9 cellular contexts compared by ENCODE assay signal in genomic region chr7:34155225-34155908, GRCh38.
DNase-seq lines count a peak whose midpoint lies in the region; ATAC-seq and TF ChIP-seq lines count a peak whose summit lies in the region.
"Had no signal": no experiment of that assay in that cellular context is flagged by ENCODE, and none has a peak within 500 bp of the region (broad histone marks: within the 10 kb centered on the region; RNA-seq: fewer than 3 reads in every experiment).

No MANE protein-coding gene starts in this region.

- H2BK15ac ChIP-seq in neuronal stem cell (ENCODE audit: low read length): no peak overlapping the region

- peak overlapping the region; percentile 72 for H3K9ac ChIP-seq in GM23248
- H3K9ac ChIP-seq in neuronal stem cell (ENCODE audit: low read depth, low read length, poor library complexity): no peak overlapping the region

- no peak overlapping the region for H2BK12ac ChIP-seq in neuronal stem cell (ENCODE audit: low read length)

- in situ Hi-C loops in GM23248 (cut with MboI) (no loop called here), gastrocnemius medialis (cut with MboI; ENCODE audit: low sequenced_read_pairs in 4 of 4) (loop anchor here in 1 of 4 donors (10.0 kb wide), 1 partner anchor 61 kb away; no protein-coding TSS in a partner anchor)

- H3K18ac ChIP-seq in neuronal stem cell (ENCODE audit: low read length): no peak overlapping the region

- 3 to 4% methylated on average over 3 of the region's 3 CpGs for WGBS in GM23248 (ENCODE audit: low coverage in 1 of 2, low lambda C conversion rate in 2 of 2, missing lambda C conversion rate in 2 of 2), 2 experiments
- no CpG with 5 or more reads among the region's 3 CpGs for WGBS in neuronal stem cell (ENCODE audit: extremely low coverage in 2 of 2, insufficient read length in 2 of 2, insufficient replicate concordance in 1 of 2), 2 donors

- H3K4me3 ChIP-seq in GM23248 (no peak overlapping the region; the same call in 1 of the 2 replicates), fibroblast of the aortic adventitia (ENCODE audit: low read depth, low read length) (no peak overlapping the region), gastrocnemius medialis (no peak overlapping the region), neuronal stem cell (ENCODE audit: low read length in 2 of 2) (no peak overlapping the region)

- no peak overlapping the region for H3K23ac ChIP-seq in neuronal stem cell (ENCODE audit: low read depth, low read length, poor library complexity)

- no peak overlapping the region for H4K8ac ChIP-seq in neuronal stem cell (ENCODE audit: low read depth, low read length)

- H2BK120ac ChIP-seq in neuronal stem cell (ENCODE audit: low read depth, low read length): no peak overlapping the region

- H3K79me2 ChIP-seq in GM23248 (ENCODE audit: insufficient read depth): no peaks in the 10 kb centered on the region

- peak; percentile 98 for DNase-seq in GM23248
- peak; percentile 99 for DNase-seq in fibroblast of the aortic adventitia (ENCODE audit: low read depth)
- peak; percentile 76 to 87 for DNase-seq in gastrocnemius medialis
- DNase-seq in GM19238 (ENCODE audit: insufficient read length, low spot score): no peak
- no peak for DNase-seq in neuronal stem cell (ENCODE audit: low spot score)
- no peak for DNase-seq in NK-92 (lab: John Stamatoyannopoulos, UW; ENCODE audit: unreplicated experiment)
- DNase-seq: activated CD8-positive, alpha-beta T cell treated with anti-CD3 and anti-CD28 coated beads, Interleukin-2, amount 10 ng/mL, durations not matched to agents 7 days and 5 days had no signal

- intact Hi-C loops in gastrocnemius medialis (cut with DNase I; ENCODE audit: low total_unique reads): loop anchor here (5.0 kb wide), 1 partner anchor 42 kb away; no protein-coding TSS in a partner anchor

- no peaks in the 10 kb centered on the region for H3K79me1 ChIP-seq in neuronal stem cell (ENCODE audit: low read depth, low read length)

- H3K4me1 ChIP-seq in GM23248 (ENCODE audit: insufficient read depth) (peaks cover 54% of the 10 kb centered on the region), gastrocnemius medialis (peaks cover 41 to 53% of the 10 kb centered on the region in 2 donors), neuronal stem cell (ENCODE audit: control insufficient read depth in 2 of 2, insufficient read depth in 1 of 2, low read depth in 1 of 2, low read length in 2 of 2) (peaks cover 0 to 6% of the 10 kb centered on the region in 2 donors)

- no peaks in the 10 kb centered on the region for H3K27me3 ChIP-seq in GM23248 (replicated peaks; ENCODE audit: insufficient read depth)
- H3K27me3 ChIP-seq in gastrocnemius medialis: no peaks in the 10 kb centered on the region
- H3K27me3 ChIP-seq in neuronal stem cell (ENCODE audit: control insufficient read depth in 3 of 3, insufficient read depth in 3 of 3, low read depth in 1 of 3, low read length in 3 of 3): no peaks in the 10 kb centered on the region

- H2AFZ ChIP-seq in GM23248 (no peak overlapping the region), neuronal stem cell (ENCODE audit: low read length) (no peak overlapping the region)

- H4K20me1 ChIP-seq in GM23248 (ENCODE audit: insufficient read depth): no peaks in the 10 kb centered on the region

- TF ChIP-seq CTCF in fibroblast of the aortic adventitia (IDR thresholded peaks at IDR 0.05; ENCODE audit: insufficient read depth, low read length) (no peak), gastrocnemius medialis (IDR thresholded peaks at IDR 0.05 in 4 of 5, conservative IDR thresholded peaks at IDR 0.05 in 1 of 5) (no peak)

- H3K27ac ChIP-seq in GM23248 (peak overlapping the region; percentile 95), gastrocnemius medialis (peak overlapping the region; percentile 77 to 82 (median 77)), neuronal stem cell (replicated peaks; ENCODE audit: low read length) (no peak overlapping the region)

- H3F3A ChIP-seq in GM23248 (ENCODE audit: insufficient read depth): peaks cover 63% of the 10 kb centered on the region

- H3K9me3 ChIP-seq in GM23248 (ENCODE audit: low read depth) (no peaks in the 10 kb centered on the region), gastrocnemius medialis (no peaks in the 10 kb centered on the region), neuronal stem cell (replicated peaks in 1 of 2; ENCODE audit: control insufficient read depth in 2 of 2, insufficient read depth in 1 of 2, low read depth in 1 of 2, low read length in 2 of 2) (no peaks in the 10 kb centered on the region)

- H3K14ac ChIP-seq in neuronal stem cell (ENCODE audit: low read length): no peak overlapping the region

- H2BK5ac ChIP-seq in neuronal stem cell (ENCODE audit: low read length): no peak overlapping the region

- H3K36me3 ChIP-seq in GM23248 (ENCODE audit: low read depth) (peaks cover 8% of the 10 kb centered on the region), gastrocnemius medialis (no peaks in the 10 kb centered on the region), neuronal stem cell (replicated peaks in 1 of 2; ENCODE audit: control insufficient read depth in 2 of 2, insufficient read depth in 2 of 2, low read length in 2 of 2) (no peaks in the 10 kb centered on the region)

- no peak overlapping the region for H4K91ac ChIP-seq in neuronal stem cell (ENCODE audit: low read depth, low read length, poor library complexity)

- H3K4ac ChIP-seq in neuronal stem cell (ENCODE audit: low read length): no peak overlapping the region

- no peak overlapping the region for H2AK5ac ChIP-seq in neuronal stem cell (ENCODE audit: low read depth, low read length)

- no peak for TF ChIP-seq POLR2A in gastrocnemius medialis (IDR thresholded peaks at IDR 0.05)

- ATAC-seq in SK-N-SH treated with all-trans-retinoic acid at 6 μM for 48 hours (peak; percentile 61), gastrocnemius medialis (peak; percentile 83 to 86), GM21447 (IDR thresholded peaks at IDR 0.05; ENCODE audit: unreplicated experiment) (no peak)
- ATAC-seq: activated CD8-positive, alpha-beta T cell treated with anti-CD3 and anti-CD28 coated beads, Interleukin-2, amount 10 ng/mL, durations not matched to agents 7 days and 5 days had no signal

- peak overlapping the region; percentile 75 for H3K4me2 ChIP-seq in GM23248 (ENCODE audit: unreplicated experiment)
- no peak overlapping the region for H3K4me2 ChIP-seq in neuronal stem cell (ENCODE audit: insufficient read depth, low read length, poor library complexity, severe bottlenecking)

- no peaks in the 10 kb centered on the region for H3K9me2 ChIP-seq in GM23248 (ENCODE audit: insufficient read depth)

TF ChIP-seq in SK-N-SH treated with all-trans-retinoic acid at 6 μM for 48 hours, 23 proteins besides CTCF, POLR2A, EP300 and RAD21:
- TF ChIP-seq ZFP30 (CRISPR knock-in tag; IDR thresholded peaks at IDR 0.05) (no peak), ZFP3 (CRISPR knock-in tag; IDR thresholded peaks at IDR 0.05) (0 out of 2 replicates have a peak, but pooled peaks have one; percentile 41), ISL1 (CRISPR knock-in tag; IDR thresholded peaks at IDR 0.05) (peak; percentile 52; the same call in 1 of the 2 replicates)
TF ChIP-seq in SK-N-SH treated with all-trans-retinoic acid at 6 μM for 48 hours: peak in this region for 2.

Comparison
In these comparisons a context has a peak if more than half of its experiments do, and no peak if none do; other contexts are left out.
1. DNase-seq: peak in GM23248 (single experiment), fibroblast of the aortic adventitia (single experiment) and gastrocnemius medialis (2 of 2); none in GM19238 (single experiment), neuronal stem cell (single experiment) and NK-92 (single experiment).